ENCODE assay signal across 23 cellular contexts in the genomic region with DNA sequence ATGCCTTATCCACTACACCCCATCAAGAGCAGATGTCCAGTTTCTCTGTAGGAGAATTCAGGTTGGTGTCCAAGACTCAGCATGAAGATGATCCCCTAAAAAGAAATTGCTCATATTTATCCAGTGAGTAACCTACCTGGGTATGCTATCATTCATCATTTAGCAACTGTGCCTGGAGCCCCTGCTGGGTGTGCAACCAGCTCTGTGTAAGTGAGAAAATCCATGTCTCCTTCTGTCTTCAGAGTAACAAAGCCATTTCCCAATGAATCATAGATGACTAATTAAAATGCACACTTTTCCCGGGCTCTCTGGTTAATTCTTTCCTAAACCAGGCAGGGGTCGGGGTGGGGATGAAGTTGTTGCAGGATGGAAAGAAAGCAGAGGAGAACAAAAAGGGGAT. TPM values are rescaled to one million over a fixed set of nuclear protein-coding genes. Genes with fewer than 3 reads are reported as not detected.
DNase-seq lines count a peak whose midpoint lies in the region; ATAC-seq, FAIRE-seq and TF ChIP-seq lines count a peak whose summit lies in the region.
"Had no signal": no experiment of that assay in that cellular context is flagged by ENCODE, and none has a peak within 500 bp of the region (broad histone marks: within the 10 kb centered on the region; RNA-seq: fewer than 3 reads in every experiment).

No MANE protein-coding gene starts in this region.

- H3K4me1 Mint-ChIP-seq in neural crest cell, result no peaks in the 10 kb centered on the region
- H3K4me1 Mint-ChIP-seq: activated B cell treated with CpG ODN at 0.5 μM for 24 hours had no signal

- H3K27ac ChIP-seq in GM23248, result no peak overlapping the region
- no peak overlapping the region for H3K27ac ChIP-seq in brain microvascular endothelial cell
- H3K27ac ChIP-seq in testis, result no peak overlapping the region
- H3K27ac ChIP-seq: adrenal gland, HL-60, left lung, neural progenitor cell, thyroid gland had no signal

- no peaks in the 10 kb centered on the region for H4K20me1 ChIP-seq in GM23248 (ENCODE audit: insufficient read depth)

- H3K4me1 ChIP-seq in GM23248 (ENCODE audit: insufficient read depth), result peaks cover 17% of the 10 kb centered on the region
- H3K4me1 ChIP-seq in testis, result no peaks in the 10 kb centered on the region
- H3K4me1 ChIP-seq: adrenal gland, left lung, thyroid gland had no signal

- H3K9me3 ChIP-seq in GM23248 (ENCODE audit: low read depth), result no peaks in the 10 kb centered on the region
- no peaks in the 10 kb centered on the region for H3K9me3 ChIP-seq in testis
- H3K9me3 ChIP-seq: adrenal gland, thyroid gland had no signal

- H3K4me2 ChIP-seq in GM23248 (ENCODE audit: unreplicated experiment), result peak overlapping the region; percentile 43
- H3K4me2 ChIP-seq: neural progenitor cell had no signal

- H3K36me3 ChIP-seq in GM23248 (ENCODE audit: low read depth), result no peaks in the 10 kb centered on the region
- H3K36me3 ChIP-seq in brain microvascular endothelial cell (replicated peaks), result no peaks in the 10 kb centered on the region
- no peaks in the 10 kb centered on the region for H3K36me3 ChIP-seq in testis (ENCODE audit: low read depth, missing control alignments)
- H3K36me3 ChIP-seq: adrenal gland, left lung, neural progenitor cell, thyroid gland had no signal

- H2AFZ ChIP-seq in GM23248, result no peak overlapping the region
- H2AFZ ChIP-seq: neural progenitor cell had no signal

- no peak overlapping the region for H3K4me3 Mint-ChIP-seq in neural crest cell
- H3K4me3 Mint-ChIP-seq: activated B cell treated with CpG ODN at 0.5 μM for 24 hours; activated CD8-positive, alpha-beta T cell treated with anti-CD3 and anti-CD28 coated beads, Interleukin-2, amount 10 ng/mL, durations not matched to agents 7 days and 5 days; neural progenitor cell; T-helper 2 cell treated with Interferon-gamma antibody and Interleukin-4, amounts not matched to agents 5 μg/mL and 100 μg/mL, for 36 hours had no signal

- ATAC-seq in HG02981 (IDR thresholded peaks at IDR 0.05; ENCODE audit: unreplicated experiment) (no peak), GM18519 (IDR thresholded peaks at IDR 0.05; ENCODE audit: low FRiP score, unreplicated experiment) (no peak)
- ATAC-seq: activated CD8-positive, alpha-beta T cell treated with anti-CD3 and anti-CD28 coated beads, Interleukin-2, amount 10 ng/mL, durations not matched to agents 7 days and 5 days; left lung had no signal

- TF ChIP-seq POLR2A in testis (IDR thresholded peaks at IDR 0.05), result no peak

- DNase-seq in GM23248 (peak; percentile 68), RCC 7860 (ENCODE audit: low spot score) (peak; percentile 86), brain microvascular endothelial cell (peak; percentile 25), neural crest cell (ENCODE audit: low read depth, low spot score) (no peak), testis (no peak)
- DNase-seq: activated B cell treated with CpG ODN at 0.5 μM for 24 hours; activated CD8-positive, alpha-beta T cell treated with anti-CD3 and anti-CD28 coated beads, Interleukin-2, amount 10 ng/mL, durations not matched to agents 7 days and 5 days; activated T-cell treated with anti-CD3 and anti-CD28 coated beads, Interleukin-2, amount 50 U/mL, for 1 hour; adrenal gland; DND-41; head of caudate nucleus; IMR-90; left lung; NCI-H1694 treated with DMSO at 0.1 percent for 48 hours; NCI-H2227 treated with DMSO at 0.1 percent for 48 hours; stimulated activated naive CD4-positive, alpha-beta T cell treated with Interleukin-2 at 50 U/mL for 16 hours; thyroid gland had no signal

- no peaks in the 10 kb centered on the region for H3K36me3 Mint-ChIP-seq in neural crest cell (ENCODE audit: low read depth)

- no peaks in the 10 kb centered on the region for H3K9me2 ChIP-seq in GM23248 (ENCODE audit: insufficient read depth)

- H3K27ac Mint-ChIP-seq in neural crest cell (ENCODE audit: unreplicated experiment), result peak overlapping the region; percentile 21
- H3K27ac Mint-ChIP-seq: activated B cell treated with CpG ODN at 0.5 μM for 24 hours; activated CD8-positive, alpha-beta T cell treated with anti-CD3 and anti-CD28 coated beads, Interleukin-2, amount 10 ng/mL, durations not matched to agents 7 days and 5 days; neural progenitor cell; T-helper 2 cell treated with Interferon-gamma antibody and Interleukin-4, amounts not matched to agents 5 μg/mL and 100 μg/mL, for 36 hours had no signal

- FAIRE-seq in RCC 7860 (lab: Jason Lieb, UNC), result peak; percentile 79
- FAIRE-seq: GM18507 had no signal

- H3K79me2 ChIP-seq in GM23248 (ENCODE audit: insufficient read depth), result no peaks in the 10 kb centered on the region

- TF ChIP-seq CTCF in brain microvascular endothelial cell (IDR thresholded peaks at IDR 0.05; ENCODE audit: low read depth, low read length, missing control alignments) (no peak), neural crest cell (conservative IDR thresholded peaks at IDR 0.05) (no peak), testis (IDR thresholded peaks at IDR 0.05) (no peak)

- in situ Hi-C loops in GM23248 (cut with MboI) (no loop called here), brain microvascular endothelial cell (cut with HindIII; ENCODE audit: low pct_ligation_motif_present, low sequenced_read_pairs) (no loop called here)

- intact Hi-C loops in testis (cut with DNase I; ENCODE audit: low total_unique reads), result no loop called here

- H3K27me3 Mint-ChIP-seq in neural crest cell (ENCODE audit: low read depth), result no peaks in the 10 kb centered on the region

- H3K27me3 ChIP-seq in GM23248 (replicated peaks; ENCODE audit: insufficient read depth) (no peaks in the 10 kb centered on the region; the same call in 1 of the 2 replicates), brain microvascular endothelial cell (replicated peaks) (no peaks in the 10 kb centered on the region), testis (no peaks in the 10 kb centered on the region)
- H3K27me3 ChIP-seq: adrenal gland, left lung, neural progenitor cell, thyroid gland had no signal

- H3F3A ChIP-seq in GM23248 (ENCODE audit: insufficient read depth), result peaks cover 11% of the 10 kb centered on the region; the same call in 1 of the 2 replicates

- peaks cover 3% of the 10 kb centered on the region for H3K9me3 Mint-ChIP-seq in neural crest cell

- H3K9ac ChIP-seq in GM23248, result no peak overlapping the region
- H3K9ac ChIP-seq: neural progenitor cell had no signal

- 17 to 23% methylated on average over 2 of the region's 2 CpGs for WGBS in GM23248 (ENCODE audit: low coverage in 1 of 2, low lambda C conversion rate in 2 of 2, missing lambda C conversion rate in 2 of 2), 2 experiments
- WGBS in testis, 2 donors, result 81 to 91% methylated on average over 2 of the region's 2 CpGs

- H3K4me3 ChIP-seq in GM23248, result no peak overlapping the region
- no peak overlapping the region for H3K4me3 ChIP-seq in brain microvascular endothelial cell (ENCODE audit: low read depth, low read length)
- no peak overlapping the region for H3K4me3 ChIP-seq in testis
- H3K4me3 ChIP-seq: adrenal gland, left lung, neural progenitor cell, thyroid gland had no signal

RNA-seq across cellular contexts. Expression of gene OLFML3, which starts 35.8 kb away (rescaled TPM):
- total RNA-seq in GM23248 (2014; rRNA removed; shearing (Covaris generic)), result 156 and 168 TPM in 2 replicates
- polyA plus RNA-seq in GM23248 (2016; fragmentation: Nextera tagmentation; extraction: Ambion mirVana) (141 and 149 TPM in 2 replicates), testis (ENCODE audit: insufficient read depth, low read depth, low replicate concordance) (51.7 TPM)
- total RNA-seq in neural crest cell (4.3 and 6.1 TPM in 2 replicates), testis (1 to 10 TPM; 4.6 to 8.5 TPM)

Comparison
In these comparisons a context has a peak if more than half of its experiments do, and no peak if none do; other contexts are left out.
1. DNase-seq: peak in GM23248 (single experiment), RCC 7860 (single experiment) and brain microvascular endothelial cell (single experiment); none in neural crest cell (single experiment) and testis (single experiment).
2. RNA of gene OLFML3, which starts 35.8 kb away (total RNA-seq): 156 to 168 TPM in GM23248; 4.6 to 8.5 TPM in testis and 4.3 to 6.1 TPM in neural crest cell; every median in the first group is over 10 times any median in the second.